Comparison of ENCODE assay signal across 21 cellular contexts in the genomic region with DNA sequence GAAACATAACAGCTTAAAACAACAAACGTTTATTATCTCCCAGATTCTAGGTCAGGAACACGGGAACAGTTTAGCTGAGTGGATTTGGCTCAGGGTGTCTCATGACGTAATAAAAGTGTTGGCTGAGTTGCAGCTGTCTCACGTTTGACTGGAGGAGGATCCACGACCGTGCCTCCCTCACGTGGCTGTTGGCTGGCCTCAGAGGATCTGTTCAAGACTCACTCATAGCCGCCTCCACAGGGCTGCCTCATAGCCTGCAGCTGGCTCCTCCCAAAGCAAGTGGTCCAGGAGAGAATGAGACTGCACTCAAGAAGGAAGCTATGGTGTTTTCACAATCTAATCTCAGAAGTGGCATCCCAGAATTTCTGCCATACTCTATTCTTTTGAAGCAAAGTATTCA.
A peak's percentile ranks its signal among the peaks of the same experiment; 100 is the strongest.
DNase-seq lines count a peak whose midpoint lies in the region; ATAC-seq and TF ChIP-seq lines count a peak whose summit lies in the region.
"Had no signal": no experiment of that assay in that cellular context is flagged by ENCODE, and none has a peak within 500 bp of the region (broad histone marks: within the 10 kb centered on the region; RNA-seq: fewer than 3 reads in every experiment).

No MANE protein-coding gene starts in this region.

- no peaks in the 10 kb centered on the region for H3K9me3 Mint-ChIP-seq in WTC11
- H3K9me3 Mint-ChIP-seq in neural progenitor cell, result peaks cover 2% of the 10 kb centered on the region

- CTCF ChIA-PET in WTC11 (lab: Charles Lee), result no interaction called here

- no peak overlapping the region for H3K27ac ChIP-seq in neural progenitor cell
- H3K27ac ChIP-seq: BLaER1, RWPE1, SJSA1 had no signal

- H3K27me3 ChIP-seq in neural progenitor cell, result no peaks in the 10 kb centered on the region
- H3K27me3 ChIP-seq: BLaER1, SJSA1 had no signal

- no peak overlapping the region for H3K4me3 ChIP-seq in neural progenitor cell
- H3K4me3 ChIP-seq: BLaER1, SJSA1 had no signal

- no peaks in the 10 kb centered on the region for H3K27me3 Mint-ChIP-seq in WTC11 (ENCODE audit: low read depth)
- no peaks in the 10 kb centered on the region for H3K27me3 Mint-ChIP-seq in neural progenitor cell (ENCODE audit: insufficient read depth, low read depth)

- H3K9me3 ChIP-seq in neural progenitor cell (ENCODE audit: low read depth), result no peaks in the 10 kb centered on the region
- H3K9me3 ChIP-seq: BLaER1, SJSA1 had no signal

- H3K36me3 ChIP-seq in neural progenitor cell, result no peaks in the 10 kb centered on the region
- H3K36me3 ChIP-seq: BLaER1, SJSA1 had no signal

- H3K4me3 Mint-ChIP-seq in WTC11 (no peak overlapping the region), neural progenitor cell (no peak overlapping the region)
- H3K4me3 Mint-ChIP-seq: CD4-positive, alpha-beta memory T cell had no signal

- POLR2A ChIA-PET in WTC11 (lab: Charles Lee), result no interaction called here

- H3K4me2 ChIP-seq in neural progenitor cell, result no peak overlapping the region
- H3K4me2 ChIP-seq: BLaER1 had no signal

- peak; percentile 0 for DNase-seq in LHCN-M2 (ENCODE audit: low read depth)
- DNase-seq in NCI-H226, result peak; percentile 39
- no peak for DNase-seq in WTC11 (ENCODE audit: low spot score)
- no peak for DNase-seq in neural progenitor cell (ENCODE audit: low spot score)
- DNase-seq in cerebellum (ENCODE audit: low spot score), result no peak
- DNase-seq in SIG-M5 treated with dmso at 0.1 percent for 504 hours (lab: John Stamatoyannopoulos, UW; ENCODE audit: unreplicated experiment), result no peak
- DNase-seq: Calu3; CD4-positive, alpha-beta memory T cell; GF-D8; GOT3; NCI-H1105 treated with DMSO at 0.1 percent for 48 hours; NCI-H1694 treated with DMSO at 0.1 percent for 48 hours; NCI-H2171 treated with DMSO at 0.1 percent for 48 hours; NCI-H748 treated with DMSO at 0.1 percent for 48 hours; PC-3 had no signal

- no peaks in the 10 kb centered on the region for H3K4me1 ChIP-seq in neural progenitor cell
- H3K4me1 ChIP-seq: BLaER1, SJSA1 had no signal

- H4K20me1 ChIP-seq in neural progenitor cell (ENCODE audit: low read depth), result no peaks in the 10 kb centered on the region
- H4K20me1 ChIP-seq: BLaER1 had no signal

- H3K4me1 Mint-ChIP-seq in WTC11 (no peaks in the 10 kb centered on the region), neural progenitor cell (no peaks in the 10 kb centered on the region)
- H3K4me1 Mint-ChIP-seq: CD4-positive, alpha-beta memory T cell had no signal

- H3K36me3 Mint-ChIP-seq in WTC11 (no peaks in the 10 kb centered on the region), neural progenitor cell (no peaks in the 10 kb centered on the region)
- H3K36me3 Mint-ChIP-seq: CD4-positive, alpha-beta memory T cell had no signal

- H3F3A ChIP-seq in neural progenitor cell (ENCODE audit: low read depth), result no peaks in the 10 kb centered on the region

- ATAC-seq in WTC11 (peak; percentile 58; the same call in 1 of the 2 replicates), GM21717 (IDR thresholded peaks at IDR 0.05; ENCODE audit: unreplicated experiment) (no peak), GM19397 (IDR thresholded peaks at IDR 0.05; ENCODE audit: unreplicated experiment) (no peak)
- ATAC-seq: HCT116, PC-3 had no signal

- H3K9ac ChIP-seq in neural progenitor cell, result no peak overlapping the region
- H3K9ac ChIP-seq: BLaER1 had no signal

- H3K27ac Mint-ChIP-seq in WTC11 (no peak overlapping the region), neural progenitor cell (no peak overlapping the region)
- H3K27ac Mint-ChIP-seq: CD4-positive, alpha-beta memory T cell had no signal

- H2AFZ ChIP-seq in neural progenitor cell (replicated peaks), result peak overlapping the region; percentile 5

- TF ChIP-seq CTCF in WTC11 (IDR thresholded peaks at IDR 0.05) (no peak), neural progenitor cell (IDR thresholded peaks at IDR 0.05) (no peak)

- no peaks in the 10 kb centered on the region for H3K79me2 ChIP-seq in neural progenitor cell (ENCODE audit: low read depth)

TF ChIP-seq in WTC11, 78 proteins besides CTCF, POLR2A, EP300 and RAD21:
- TF ChIP-seq, protein P1, sequence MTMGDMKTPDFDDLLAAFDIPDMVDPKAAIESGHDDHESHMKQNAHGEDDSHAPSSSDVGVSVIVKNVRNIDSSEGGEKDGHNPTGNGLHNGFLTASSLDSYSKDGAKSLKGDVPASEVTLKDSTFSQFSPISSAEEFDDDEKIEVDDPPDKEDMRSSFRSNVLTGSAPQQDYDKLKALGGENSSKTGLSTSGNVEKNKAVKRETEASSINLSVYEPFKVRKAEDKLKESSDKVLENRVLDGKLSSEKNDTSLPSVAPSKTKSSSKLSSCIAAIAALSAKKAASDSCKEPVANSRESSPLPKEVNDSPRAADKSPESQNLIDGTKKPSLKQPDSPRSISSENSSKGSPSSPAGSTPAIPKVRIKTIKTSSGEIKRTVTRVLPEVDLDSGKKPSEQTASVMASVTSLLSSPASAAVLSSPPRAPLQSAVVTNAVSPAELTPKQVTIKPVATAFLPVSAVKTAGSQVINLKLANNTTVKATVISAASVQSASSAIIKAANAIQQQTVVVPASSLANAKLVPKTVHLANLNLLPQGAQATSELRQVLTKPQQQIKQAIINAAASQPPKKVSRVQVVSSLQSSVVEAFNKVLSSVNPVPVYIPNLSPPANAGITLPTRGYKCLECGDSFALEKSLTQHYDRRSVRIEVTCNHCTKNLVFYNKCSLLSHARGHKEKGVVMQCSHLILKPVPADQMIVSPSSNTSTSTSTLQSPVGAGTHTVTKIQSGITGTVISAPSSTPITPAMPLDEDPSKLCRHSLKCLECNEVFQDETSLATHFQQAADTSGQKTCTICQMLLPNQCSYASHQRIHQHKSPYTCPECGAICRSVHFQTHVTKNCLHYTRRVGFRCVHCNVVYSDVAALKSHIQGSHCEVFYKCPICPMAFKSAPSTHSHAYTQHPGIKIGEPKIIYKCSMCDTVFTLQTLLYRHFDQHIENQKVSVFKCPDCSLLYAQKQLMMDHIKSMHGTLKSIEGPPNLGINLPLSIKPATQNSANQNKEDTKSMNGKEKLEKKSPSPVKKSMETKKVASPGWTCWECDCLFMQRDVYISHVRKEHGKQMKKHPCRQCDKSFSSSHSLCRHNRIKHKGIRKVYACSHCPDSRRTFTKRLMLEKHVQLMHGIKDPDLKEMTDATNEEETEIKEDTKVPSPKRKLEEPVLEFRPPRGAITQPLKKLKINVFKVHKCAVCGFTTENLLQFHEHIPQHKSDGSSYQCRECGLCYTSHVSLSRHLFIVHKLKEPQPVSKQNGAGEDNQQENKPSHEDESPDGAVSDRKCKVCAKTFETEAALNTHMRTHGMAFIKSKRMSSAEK (CRISPR knock-in tag; IDR thresholded peaks at IDR 0.05; ENCODE audit: borderline replicate concordance), result no peak
- TF ChIP-seq, protein P2, sequence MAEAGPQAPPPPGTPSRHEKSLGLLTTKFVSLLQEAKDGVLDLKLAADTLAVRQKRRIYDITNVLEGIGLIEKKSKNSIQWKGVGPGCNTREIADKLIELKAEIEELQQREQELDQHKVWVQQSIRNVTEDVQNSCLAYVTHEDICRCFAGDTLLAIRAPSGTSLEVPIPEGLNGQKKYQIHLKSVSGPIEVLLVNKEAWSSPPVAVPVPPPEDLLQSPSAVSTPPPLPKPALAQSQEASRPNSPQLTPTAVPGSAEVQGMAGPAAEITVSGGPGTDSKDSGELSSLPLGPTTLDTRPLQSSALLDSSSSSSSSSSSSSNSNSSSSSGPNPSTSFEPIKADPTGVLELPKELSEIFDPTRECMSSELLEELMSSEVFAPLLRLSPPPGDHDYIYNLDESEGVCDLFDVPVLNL (CRISPR knock-in tag; IDR thresholded peaks at IDR 0.05; ENCODE audit: borderline replicate concordance, low read depth), result no peak
- no peak for TF ChIP-seq NR1H2 (CRISPR knock-in tag; IDR thresholded peaks at IDR 0.05)

Comparison
In these comparisons a context has a peak if more than half of its experiments do, and no peak if none do; other contexts are left out.
1. DNase-seq: peak in LHCN-M2 (single experiment) and NCI-H226 (single experiment); none in WTC11 (single experiment), neural progenitor cell (single experiment), cerebellum (single experiment) and SIG-M5 treated with dmso at 0.1 percent for 504 hours (single experiment).